Comparison of ENCODE assay signal across 18 cellular contexts in the genomic region with DNA sequence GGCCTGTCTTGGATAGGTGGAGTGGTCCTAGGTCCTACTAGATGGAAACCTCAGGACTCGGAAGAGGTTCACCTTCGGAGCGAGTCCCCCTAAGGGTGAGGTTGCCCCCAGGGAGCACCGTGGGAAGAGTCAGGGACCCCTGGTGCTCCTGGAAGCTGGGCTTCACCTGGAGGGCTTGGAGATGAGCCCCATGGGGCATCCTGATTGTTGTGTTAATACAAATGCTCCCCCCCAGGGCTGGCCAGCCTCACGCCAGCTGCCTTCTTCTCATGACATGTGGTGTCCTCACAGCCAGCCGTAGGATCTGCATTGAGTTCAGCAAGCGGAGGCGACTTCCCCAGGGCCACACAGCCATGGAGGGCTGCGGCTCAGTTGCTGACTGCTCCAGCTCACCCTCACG.
A peak's percentile ranks its signal among the peaks of the same experiment; 100 is the strongest.
DNase-seq lines count a peak whose midpoint lies in the region; ATAC-seq, FAIRE-seq and TF ChIP-seq lines count a peak whose summit lies in the region.
"Had no signal": no experiment of that assay in that cellular context is flagged by ENCODE, and none has a peak within 500 bp of the region (broad histone marks: within the 10 kb centered on the region; RNA-seq: fewer than 3 reads in every experiment).

No MANE protein-coding gene starts in this region.

- TF ChIP-seq RAD21 in H1 (IDR thresholded peaks at IDR 0.05 in 1 of 2, conservative IDR thresholded peaks at IDR 0.05 in 1 of 2; ENCODE audit: low read depth in 2 of 2, low read length in 2 of 2): no peak

- H3K18ac ChIP-seq in H1 (ENCODE audit: extremely low read depth, low read length): peak overlapping the region; percentile 60; the same call in 1 of the 2 replicates

- peaks cover 0 to 37% (median 6%) of the 10 kb centered on the region in 4 experiments; a peak in 4 of 7 replicates for H3K4me1 ChIP-seq in H1 (replicated peaks in 1 of 4; ENCODE audit: control insufficient read depth in 3 of 4, insufficient read depth in 4 of 4, low read length in 3 of 4)
- H3K4me1 ChIP-seq: HAP-1 had no signal

- no peak overlapping the region for H3K9ac ChIP-seq in H1 (replicated peaks in 1 of 4; ENCODE audit: extremely low read depth in 1 of 4, low read depth in 3 of 4, low read length in 3 of 4)

- CTCF ChIA-PET in H1 (lab: Charles Lee; ENCODE audit: partially characterized antibody): interaction anchor here (1.0 kb wide), 1 partner anchor 8 kb away, joined by 3 read pairs; no protein-coding TSS in a partner anchor

- peaks cover 0 to 26% (median 12%) of the 10 kb centered on the region in 4 experiments; a peak in 5 of 7 replicates for H3K27me3 ChIP-seq in H1 (replicated peaks in 1 of 4; ENCODE audit: control insufficient read depth in 3 of 4, extremely low read depth in 1 of 4, insufficient read depth in 3 of 4, low read length in 3 of 4)

- H4K5ac ChIP-seq in H1 (ENCODE audit: insufficient read length, low read depth, low read length): no peak overlapping the region

- H2BK5ac ChIP-seq in H1 (ENCODE audit: low read depth, low read length): 0 out of 2 replicates have a peak overlapping the region, but pooled peaks have one; percentile 49

- no peak for TF ChIP-seq POLR2A in H1 (IDR thresholded peaks at IDR 0.05; ENCODE audit: control extremely low read depth in 1 of 2, low read depth in 2 of 2, low read length in 2 of 2)

- WGBS in H1 (ENCODE audit: extremely low coverage in 1 of 2, insufficient coverage in 1 of 2, insufficient read length in 1 of 2, insufficient replicate concordance in 2 of 2, low coverage in 1 of 2, low lambda C conversion rate in 2 of 2, missing lambda C conversion rate in 1 of 2), 2 experiments: 86% methylated on average over 10 of the region's 10 CpGs; no CpG with 5 or more reads in 1 of the 2 experiments

- no peak overlapping the region for H3K27ac ChIP-seq in H1 (ENCODE audit: low read depth, low read length)
- H3K27ac ChIP-seq: HL-60 had no signal

- DNase-seq in cardiac septum (ENCODE audit: low spot score) (peak; percentile 47), Right ventricle myocardium inferior (ENCODE audit: missing footprints) (no peak), H1 (ENCODE audit: low read depth in 1 of 2, low spot score in 2 of 2) (no peak), posterior vena cava (ENCODE audit: low spot score) (peak; percentile 76), hippocampal formation (lab: John Stamatoyannopoulos, UW) (no peak)
- DNase-seq: 8988T; AML-193; C1 segment of cervical spinal cord; Calu3; CD4-positive, alpha-beta T cell; DMS 273 treated with DMSO at 0.1 percent for 48 hours had no signal

- no peaks in the 10 kb centered on the region for H3K9me3 ChIP-seq in H1 (ENCODE audit: insufficient read depth in 2 of 2, low read depth in 1 of 2, low read length in 1 of 2)
- H3K9me3 ChIP-seq: HAP-1 had no signal

- H3K79me2 ChIP-seq in H1 (ENCODE audit: control insufficient read depth in 1 of 2, insufficient read depth in 2 of 2, low read length in 2 of 2): no peaks in the 10 kb centered on the region

- no peak overlapping the region for H4K8ac ChIP-seq in H1 (ENCODE audit: extremely low read depth, insufficient read depth, low read length)

- no peak for TF ChIP-seq CTCF in H1 (IDR thresholded peaks at IDR 0.05; ENCODE audit: control extremely low read depth in 1 of 3, insufficient read depth in 1 of 3, low read depth in 1 of 3, low read length in 3 of 3)

- 0 out of 2 replicates have a peak overlapping the region, but pooled peaks have one; percentile 3 for H2AK5ac ChIP-seq in H1 (ENCODE audit: low read depth, low read length)

- POLR2A ChIA-PET in H1 (lab: Charles Lee; ENCODE audit: partially characterized antibody): interaction anchor here (0.7 kb wide), 1 partner anchor 24 kb away, joined by 3 read pairs; no protein-coding TSS in a partner anchor

- peak overlapping the region; percentile 84; the same call in 1 of the 2 replicates for H2BK12ac ChIP-seq in H1 (ENCODE audit: low read depth, low read length)

- no peak overlapping the region for H3K23ac ChIP-seq in H1 (ENCODE audit: insufficient read length)

- no peak for FAIRE-seq in H1 (lab: Jason Lieb, UNC)
- FAIRE-seq: GM12878, GM18507 had no signal

- peak overlapping the region; percentile 31; the same call in 1 of the 2 replicates for H2BK15ac ChIP-seq in H1 (ENCODE audit: low read length)

- H3K23me2 ChIP-seq in H1 (ENCODE audit: low read depth, low read length): peaks cover 6% of the 10 kb centered on the region; the same call in 1 of the 2 replicates

- H3K14ac ChIP-seq in H1 (ENCODE audit: insufficient read length): no peak overlapping the region

- no peaks in the 10 kb centered on the region for H3K36me3 ChIP-seq in H1 (ENCODE audit: control insufficient read depth in 2 of 4, insufficient read depth in 4 of 4, low read length in 3 of 4)
- H3K36me3 ChIP-seq: HAP-1 had no signal

- H2BK120ac ChIP-seq in H1 (replicated peaks; ENCODE audit: low read depth, low read length): no peak overlapping the region

- H4K20me1 ChIP-seq in H1 (replicated peaks in 1 of 2; ENCODE audit: control insufficient read depth in 1 of 2, insufficient read depth in 2 of 2, low read length in 2 of 2): no peaks in the 10 kb centered on the region

- no peak overlapping the region for H2BK20ac ChIP-seq in H1 (ENCODE audit: low read length)

- 0 out of 2 replicates have a peak, but pooled peaks cover 2% of the 10 kb centered on the region for H3K79me1 ChIP-seq in H1 (ENCODE audit: low read depth, low read length)

- H4K91ac ChIP-seq in H1 (replicated peaks; ENCODE audit: insufficient read length, low read length): no peak overlapping the region

- no peak overlapping the region for H3K4me2 ChIP-seq in H1 (ENCODE audit: insufficient read depth in 1 of 2, low read depth in 2 of 2, low read length in 2 of 2)
- H3K4me2 ChIP-seq: GM23338 had no signal

- no peak overlapping the region for H3K56ac ChIP-seq in H1 (replicated peaks; ENCODE audit: insufficient read length, low read depth, low read length)

- ATAC-seq in Right ventricle myocardium inferior: no peak
- no peak for ATAC-seq in GM18858 (IDR thresholded peaks at IDR 0.05; ENCODE audit: unreplicated experiment)
- ATAC-seq in HG03521 (IDR thresholded peaks at IDR 0.05; ENCODE audit: unreplicated experiment): no peak
- ATAC-seq: GM12878 had no signal

- H2AFZ ChIP-seq in H1 (ENCODE audit: low read length): no peak overlapping the region
- H2AFZ ChIP-seq: GM23338 had no signal

- no peak overlapping the region for H3K4ac ChIP-seq in H1 (replicated peaks; ENCODE audit: insufficient read length, low read depth, low read length)

- intact Hi-C loops in cardiac septum (cut with DNase I) (no loop called here), Right ventricle myocardium inferior (cut with DNase I) (no loop called here), posterior vena cava (cut with DNase I) (no loop called here)

- TF ChIP-seq EP300 in H1 (IDR thresholded peaks at IDR 0.05; ENCODE audit: borderline replicate concordance in 1 of 2, low read depth in 2 of 2, low read length in 2 of 2): no peak

- no peak overlapping the region for H3K4me3 ChIP-seq in H1 (ENCODE audit: extremely low read depth in 1 of 4, insufficient read depth in 2 of 4, low read depth in 3 of 4, low read length in 4 of 4)
- H3K4me3 ChIP-seq: GM12878, GM23338, HAP-1 had no signal

TF ChIP-seq in H1, 55 proteins besides CTCF, POLR2A, EP300 and RAD21 (continues in another document):
- TF ChIP-seq CHD1 (IDR thresholded peaks at IDR 0.05; ENCODE audit: low read depth, low read length) (no peak), SIX5 (IDR thresholded peaks at IDR 0.05; ENCODE audit: low read depth, low read length) (no peak), BRCA1 (IDR thresholded peaks at IDR 0.05; ENCODE audit: low read depth, low read length) (no peak), HDAC6 (IDR thresholded peaks at IDR 0.05; ENCODE audit: low read depth, low read length) (no peak), RXRA (IDR thresholded peaks at IDR 0.05; ENCODE audit: insufficient read depth, low read depth, low read length) (no peak), CEBPB (IDR thresholded peaks at IDR 0.05; ENCODE audit: low read depth, low read length) (no peak), SIRT6 (IDR thresholded peaks at IDR 0.05; ENCODE audit: low read length) (no peak), CBX5 (IDR thresholded peaks at IDR 0.05; ENCODE audit: low read depth, low read length) (no peak), SP1 (IDR thresholded peaks at IDR 0.05; ENCODE audit: low read depth, low read length) (no peak), HDAC2 (IDR thresholded peaks at IDR 0.05; ENCODE audit: borderline replicate concordance in 1 of 2, low read depth in 2 of 2, low read length in 2 of 2) (no peak), FOSL1 (IDR thresholded peaks at IDR 0.05; ENCODE audit: insufficient read depth, low read depth, low read length) (no peak)
- TF ChIP-seq, protein P1, sequence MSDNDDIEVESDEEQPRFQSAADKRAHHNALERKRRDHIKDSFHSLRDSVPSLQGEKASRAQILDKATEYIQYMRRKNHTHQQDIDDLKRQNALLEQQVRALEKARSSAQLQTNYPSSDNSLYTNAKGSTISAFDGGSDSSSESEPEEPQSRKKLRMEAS (IDR thresholded peaks at IDR 0.05): no peak

Comparison
In these comparisons a context has a peak if more than half of its experiments do, and no peak if none do; other contexts are left out.
1. DNase-seq: peak in cardiac septum (single experiment) and posterior vena cava (single experiment); none in Right ventricle myocardium inferior (single experiment), H1 (0 of 2) and hippocampal formation (0 of 2).